ENCODE assay signal across 15 cellular contexts in the genomic region with DNA sequence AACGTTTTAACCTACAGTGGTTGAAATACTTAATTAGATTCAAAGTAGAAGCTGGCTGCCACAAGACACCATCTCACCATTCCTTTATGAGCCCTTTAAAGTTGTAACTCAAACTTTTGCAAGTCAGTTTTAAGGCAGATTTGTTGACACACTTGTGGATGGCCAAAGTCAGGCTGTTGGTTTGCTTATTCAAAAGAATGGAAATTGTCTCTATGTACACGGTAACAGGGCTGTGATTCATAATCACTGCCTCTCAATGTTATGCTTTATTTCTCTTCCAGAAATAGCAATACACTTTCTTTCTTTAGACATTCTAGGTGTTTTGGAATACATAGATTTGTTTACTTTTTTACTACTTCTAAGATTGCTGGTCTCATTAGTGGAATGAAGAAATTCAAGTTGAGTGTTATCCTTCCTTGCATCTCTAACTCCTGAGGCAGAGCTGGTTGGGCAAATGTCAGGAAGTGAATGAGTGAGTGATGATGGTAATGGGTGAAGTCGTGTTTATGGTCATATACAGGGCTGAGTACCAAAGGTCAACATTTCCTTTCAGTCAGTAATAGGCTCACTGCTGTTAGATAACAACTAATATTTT.
"Had no signal": no experiment of that assay in that cellular context is flagged by ENCODE, and none has a peak within 500 bp of the region (broad histone marks: within the 10 kb centered on the region; RNA-seq: fewer than 3 reads in every experiment).

No MANE protein-coding gene starts in this region.

- ATAC-seq: activated T-helper 17 cell treated with anti-CD3 and anti-CD28 coated beads, Interleukin-2, amount 50 U/mL, for 72 hours; body of pancreas; pancreas had no signal

- DNase-seq: activated CD4-positive, alpha-beta T cell treated with anti-CD3 and anti-CD28 coated beads, Interleukin-2, amount 10 ng/mL, durations not matched to agents 7 days and 5 days; activated CD4-positive, CD25-positive, alpha-beta regulatory T cell; activated naive CD4-positive, alpha-beta T cell treated with anti-CD3 and anti-CD28 coated beads, Interleukin-2, amount 50 U/mL, for 16 hours; activated T-cell treated with anti-CD3 and anti-CD28 coated beads for 4 hours; body of pancreas; effector memory CD4-positive, alpha-beta T cell; left ventricle myocardium inferior; mesendoderm; pancreas; retina; T-helper 2 cell had no signal

- H3K27ac ChIP-seq: body of pancreas, left ventricle myocardium inferior, pancreas, skin epidermis, tibial nerve had no signal

- H3K4me3 ChIP-seq: body of pancreas, left ventricle myocardium inferior, pancreas, skin epidermis, tibial nerve had no signal

- FAIRE-seq: islet of Langerhans, pancreas had no signal

- H3K9me3 ChIP-seq: body of pancreas, left ventricle myocardium inferior, tibial nerve had no signal

- H3K4me1 ChIP-seq: body of pancreas, left ventricle myocardium inferior, pancreas, tibial nerve had no signal

- H3K27me3 ChIP-seq: body of pancreas, pancreas, tibial nerve had no signal
